ENCODE assay signal across 1 cellular context in the genomic region with DNA sequence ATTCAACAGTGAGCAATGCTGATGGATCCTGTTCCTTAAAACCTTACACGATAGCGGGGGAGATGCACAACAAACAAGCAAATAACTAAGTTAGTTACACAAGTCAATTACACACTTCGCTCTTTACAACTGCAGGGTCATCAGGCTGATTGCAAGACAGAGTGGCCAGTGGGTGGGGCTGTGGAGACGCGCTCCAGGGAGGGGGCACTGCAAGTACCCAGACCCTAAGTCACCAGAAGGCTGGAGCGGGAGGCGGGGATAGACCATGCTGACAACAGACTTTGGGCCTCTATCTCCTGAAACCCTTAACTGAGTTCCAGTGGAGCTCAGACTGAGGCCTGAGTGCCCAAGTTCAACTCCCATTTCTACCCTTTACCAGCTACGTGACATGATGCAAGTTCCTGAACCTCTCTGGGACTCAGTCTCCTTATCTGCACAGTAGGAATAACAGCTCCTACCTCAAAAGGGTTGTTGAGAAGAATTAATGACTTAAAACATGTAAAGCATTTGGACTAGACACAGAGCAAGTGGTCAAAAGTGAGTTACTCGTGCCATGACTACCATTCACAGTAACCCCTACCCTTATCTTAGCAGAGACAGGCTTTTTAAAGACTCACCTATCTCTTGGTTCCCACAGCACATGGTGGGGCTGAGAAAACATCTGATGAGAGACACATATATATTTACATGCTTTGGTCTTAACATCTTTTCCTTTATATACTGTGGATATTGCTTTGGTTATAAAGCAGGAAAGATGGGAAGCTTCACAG.
TF ChIP-seq lines count a peak whose summit lies in the region.

No MANE protein-coding gene starts in this region.

TF ChIP-seq in K562, 482 proteins besides CTCF, POLR2A, EP300 and RAD21 (continued from another document and continues in another):
- TF ChIP-seq, protein P1, sequence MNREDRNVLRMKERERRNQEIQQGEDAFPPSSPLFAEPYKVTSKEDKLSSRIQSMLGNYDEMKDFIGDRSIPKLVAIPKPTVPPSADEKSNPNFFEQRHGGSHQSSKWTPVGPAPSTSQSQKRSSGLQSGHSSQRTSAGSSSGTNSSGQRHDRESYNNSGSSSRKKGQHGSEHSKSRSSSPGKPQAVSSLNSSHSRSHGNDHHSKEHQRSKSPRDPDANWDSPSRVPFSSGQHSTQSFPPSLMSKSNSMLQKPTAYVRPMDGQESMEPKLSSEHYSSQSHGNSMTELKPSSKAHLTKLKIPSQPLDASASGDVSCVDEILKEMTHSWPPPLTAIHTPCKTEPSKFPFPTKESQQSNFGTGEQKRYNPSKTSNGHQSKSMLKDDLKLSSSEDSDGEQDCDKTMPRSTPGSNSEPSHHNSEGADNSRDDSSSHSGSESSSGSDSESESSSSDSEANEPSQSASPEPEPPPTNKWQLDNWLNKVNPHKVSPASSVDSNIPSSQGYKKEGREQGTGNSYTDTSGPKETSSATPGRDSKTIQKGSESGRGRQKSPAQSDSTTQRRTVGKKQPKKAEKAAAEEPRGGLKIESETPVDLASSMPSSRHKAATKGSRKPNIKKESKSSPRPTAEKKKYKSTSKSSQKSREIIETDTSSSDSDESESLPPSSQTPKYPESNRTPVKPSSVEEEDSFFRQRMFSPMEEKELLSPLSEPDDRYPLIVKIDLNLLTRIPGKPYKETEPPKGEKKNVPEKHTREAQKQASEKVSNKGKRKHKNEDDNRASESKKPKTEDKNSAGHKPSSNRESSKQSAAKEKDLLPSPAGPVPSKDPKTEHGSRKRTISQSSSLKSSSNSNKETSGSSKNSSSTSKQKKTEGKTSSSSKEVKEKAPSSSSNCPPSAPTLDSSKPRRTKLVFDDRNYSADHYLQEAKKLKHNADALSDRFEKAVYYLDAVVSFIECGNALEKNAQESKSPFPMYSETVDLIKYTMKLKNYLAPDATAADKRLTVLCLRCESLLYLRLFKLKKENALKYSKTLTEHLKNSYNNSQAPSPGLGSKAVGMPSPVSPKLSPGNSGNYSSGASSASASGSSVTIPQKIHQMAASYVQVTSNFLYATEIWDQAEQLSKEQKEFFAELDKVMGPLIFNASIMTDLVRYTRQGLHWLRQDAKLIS (CRISPR knock-in tag; IDR thresholded peaks at IDR 0.05) = no peak
- TF ChIP-seq MEF2A (IDR thresholded peaks at IDR 0.05; ENCODE audit: control insufficient read depth, low read depth, low read length) = no peak
- no peak for TF ChIP-seq MBD2 (IDR thresholded peaks at IDR 0.05; ENCODE audit: borderline replicate concordance, low read depth)
- TF ChIP-seq ZNF384 (IDR thresholded peaks at IDR 0.05; ENCODE audit: low read depth, low read length) = no peak
- no peak for TF ChIP-seq NFYB (IDR thresholded peaks at IDR 0.05; ENCODE audit: extremely low read depth, insufficient read length)
- no peak for TF ChIP-seq E2F3 (CRISPR knock-in tag; IDR thresholded peaks at IDR 0.05)
- TF ChIP-seq SIN3B (IDR thresholded peaks at IDR 0.05; ENCODE audit: low read depth) = no peak
- TF ChIP-seq, protein P2, sequence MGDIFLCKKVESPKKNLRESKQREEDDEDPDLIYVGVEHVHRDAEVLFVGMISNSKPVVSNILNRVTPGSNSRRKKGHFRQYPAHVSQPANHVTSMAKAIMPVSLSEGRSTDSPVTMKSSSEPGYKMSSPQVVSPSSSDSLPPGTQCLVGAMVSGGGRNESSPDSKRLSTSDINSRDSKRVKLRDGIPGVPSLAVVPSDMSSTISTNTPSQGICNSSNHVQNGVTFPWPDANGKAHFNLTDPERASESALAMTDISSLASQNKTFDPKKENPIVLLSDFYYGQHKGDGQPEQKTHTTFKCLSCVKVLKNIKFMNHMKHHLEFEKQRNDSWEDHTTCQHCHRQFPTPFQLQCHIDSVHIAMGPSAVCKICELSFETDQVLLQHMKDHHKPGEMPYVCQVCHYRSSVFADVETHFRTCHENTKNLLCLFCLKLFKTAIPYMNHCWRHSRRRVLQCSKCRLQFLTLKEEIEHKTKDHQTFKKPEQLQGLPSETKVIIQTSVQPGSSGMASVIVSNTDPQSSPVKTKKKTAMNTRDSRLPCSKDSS (IDR thresholded peaks at IDR 0.05; ENCODE audit: low read depth, partially characterized antibody) = no peak
- TF ChIP-seq, protein P3, sequence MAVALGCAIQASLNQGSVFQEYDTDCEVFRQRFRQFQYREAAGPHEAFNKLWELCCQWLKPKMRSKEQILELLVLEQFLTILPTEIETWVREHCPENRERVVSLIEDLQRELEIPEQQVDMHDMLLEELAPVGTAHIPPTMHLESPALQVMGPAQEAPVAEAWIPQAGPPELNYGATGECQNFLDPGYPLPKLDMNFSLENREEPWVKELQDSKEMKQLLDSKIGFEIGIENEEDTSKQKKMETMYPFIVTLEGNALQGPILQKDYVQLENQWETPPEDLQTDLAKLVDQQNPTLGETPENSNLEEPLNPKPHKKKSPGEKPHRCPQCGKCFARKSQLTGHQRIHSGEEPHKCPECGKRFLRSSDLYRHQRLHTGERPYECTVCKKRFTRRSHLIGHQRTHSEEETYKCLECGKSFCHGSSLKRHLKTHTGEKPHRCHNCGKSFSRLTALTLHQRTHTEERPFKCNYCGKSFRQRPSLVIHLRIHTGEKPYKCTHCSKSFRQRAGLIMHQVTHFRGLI (CRISPR knock-in tag; IDR thresholded peaks at IDR 0.05) = no peak
- no peak for TF ChIP-seq RFX5 (IDR thresholded peaks at IDR 0.05; ENCODE audit: low read depth, low read length)
- TF ChIP-seq, protein P4, sequence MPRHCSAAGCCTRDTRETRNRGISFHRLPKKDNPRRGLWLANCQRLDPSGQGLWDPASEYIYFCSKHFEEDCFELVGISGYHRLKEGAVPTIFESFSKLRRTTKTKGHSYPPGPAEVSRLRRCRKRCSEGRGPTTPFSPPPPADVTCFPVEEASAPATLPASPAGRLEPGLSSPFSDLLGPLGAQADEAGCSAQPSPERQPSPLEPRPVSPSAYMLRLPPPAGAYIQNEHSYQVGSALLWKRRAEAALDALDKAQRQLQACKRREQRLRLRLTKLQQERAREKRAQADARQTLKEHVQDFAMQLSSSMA (CRISPR knock-in tag; IDR thresholded peaks at IDR 0.05) = no peak
- TF ChIP-seq ZBTB12 (CRISPR knock-in tag; IDR thresholded peaks at IDR 0.05) = no peak
- TF ChIP-seq HNRNPLL (IDR thresholded peaks at IDR 0.05; ENCODE audit: low read depth, low read length, poor library complexity, severe bottlenecking) = no peak
- TF ChIP-seq, protein P5, sequence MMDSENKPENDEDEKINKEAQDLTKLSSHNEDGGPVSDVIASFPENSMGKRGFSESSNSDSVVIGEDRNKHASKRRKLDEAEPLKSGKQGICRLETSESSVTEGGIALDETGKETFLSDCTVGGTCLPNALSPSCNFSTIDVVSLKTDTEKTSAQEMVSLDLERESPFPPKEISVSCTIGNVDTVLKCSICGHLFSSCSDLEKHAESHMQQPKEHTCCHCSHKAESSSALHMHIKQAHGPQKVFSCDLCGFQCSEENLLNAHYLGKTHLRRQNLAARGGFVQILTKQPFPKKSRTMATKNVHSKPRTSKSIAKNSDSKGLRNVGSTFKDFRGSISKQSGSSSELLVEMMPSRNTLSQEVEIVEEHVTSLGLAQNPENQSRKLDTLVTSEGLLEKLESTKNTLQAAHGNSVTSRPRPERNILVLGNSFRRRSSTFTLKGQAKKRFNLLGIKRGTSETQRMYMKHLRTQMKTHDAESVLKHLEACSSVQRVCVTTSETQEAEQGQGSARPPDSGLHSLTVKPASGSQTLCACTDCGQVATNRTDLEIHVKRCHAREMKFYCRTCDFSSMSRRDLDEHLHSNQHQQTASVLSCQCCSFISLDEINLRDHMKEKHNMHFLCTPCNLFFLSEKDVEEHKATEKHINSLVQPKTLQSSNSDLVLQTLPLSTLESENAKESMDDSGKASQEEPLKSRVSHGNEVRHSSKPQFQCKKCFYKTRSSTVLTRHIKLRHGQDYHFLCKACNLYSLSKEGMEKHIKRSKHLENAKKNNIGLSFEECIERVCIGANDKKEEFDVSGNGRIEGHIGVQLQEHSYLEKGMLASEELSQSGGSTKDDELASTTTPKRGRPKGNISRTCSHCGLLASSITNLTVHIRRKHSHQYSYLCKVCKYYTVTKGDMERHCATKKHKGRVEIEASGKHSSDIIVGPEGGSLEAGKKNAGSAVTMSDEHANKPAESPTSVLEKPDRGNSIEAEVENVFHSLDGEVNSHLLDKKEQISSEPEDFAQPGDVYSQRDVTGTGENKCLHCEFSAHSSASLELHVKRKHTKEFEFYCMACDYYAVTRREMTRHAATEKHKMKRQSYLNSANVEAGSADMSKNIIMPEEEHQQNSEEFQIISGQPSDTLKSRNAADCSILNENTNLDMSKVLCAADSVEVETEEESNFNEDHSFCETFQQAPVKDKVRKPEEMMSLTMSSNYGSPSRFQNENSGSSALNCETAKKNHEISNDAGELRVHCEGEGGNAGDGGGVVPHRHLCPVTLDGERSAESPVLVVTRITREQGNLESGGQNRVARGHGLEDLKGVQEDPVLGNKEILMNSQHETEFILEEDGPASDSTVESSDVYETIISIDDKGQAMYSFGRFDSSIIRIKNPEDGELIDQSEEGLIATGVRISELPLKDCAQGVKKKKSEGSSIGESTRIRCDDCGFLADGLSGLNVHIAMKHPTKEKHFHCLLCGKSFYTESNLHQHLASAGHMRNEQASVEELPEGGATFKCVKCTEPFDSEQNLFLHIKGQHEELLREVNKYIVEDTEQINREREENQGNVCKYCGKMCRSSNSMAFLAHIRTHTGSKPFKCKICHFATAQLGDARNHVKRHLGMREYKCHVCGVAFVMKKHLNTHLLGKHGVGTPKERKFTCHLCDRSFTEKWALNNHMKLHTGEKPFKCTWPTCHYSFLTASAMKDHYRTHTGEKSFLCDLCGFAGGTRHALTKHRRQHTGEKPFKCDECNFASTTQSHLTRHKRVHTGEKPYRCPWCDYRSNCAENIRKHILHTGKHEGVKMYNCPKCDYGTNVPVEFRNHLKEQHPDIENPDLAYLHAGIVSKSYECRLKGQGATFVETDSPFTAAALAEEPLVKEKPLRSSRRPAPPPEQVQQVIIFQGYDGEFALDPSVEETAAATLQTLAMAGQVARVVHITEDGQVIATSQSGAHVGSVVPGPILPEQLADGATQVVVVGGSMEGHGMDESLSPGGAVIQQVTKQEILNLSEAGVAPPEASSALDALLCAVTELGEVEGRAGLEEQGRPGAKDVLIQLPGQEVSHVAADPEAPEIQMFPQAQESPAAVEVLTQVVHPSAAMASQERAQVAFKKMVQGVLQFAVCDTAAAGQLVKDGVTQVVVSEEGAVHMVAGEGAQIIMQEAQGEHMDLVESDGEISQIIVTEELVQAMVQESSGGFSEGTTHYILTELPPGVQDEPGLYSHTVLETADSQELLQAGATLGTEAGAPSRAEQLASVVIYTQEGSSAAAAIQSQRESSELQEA (IDR thresholded peaks at IDR 0.05; ENCODE audit: low read depth) = no peak
- no peak for TF ChIP-seq HNRNPL (IDR thresholded peaks at IDR 0.05; ENCODE audit: low read depth, low read length)
- TF ChIP-seq PCBP2 (IDR thresholded peaks at IDR 0.05; ENCODE audit: low read depth, low read length, poor library complexity, severe bottlenecking) = no peak
- peak in 1 of 2 experiments; percentile 44; a peak in 1 of 4 replicates for TF ChIP-seq TBL1XR1 (IDR thresholded peaks at IDR 0.05; ENCODE audit: low read length in 2 of 2)
- TF ChIP-seq, protein P6, sequence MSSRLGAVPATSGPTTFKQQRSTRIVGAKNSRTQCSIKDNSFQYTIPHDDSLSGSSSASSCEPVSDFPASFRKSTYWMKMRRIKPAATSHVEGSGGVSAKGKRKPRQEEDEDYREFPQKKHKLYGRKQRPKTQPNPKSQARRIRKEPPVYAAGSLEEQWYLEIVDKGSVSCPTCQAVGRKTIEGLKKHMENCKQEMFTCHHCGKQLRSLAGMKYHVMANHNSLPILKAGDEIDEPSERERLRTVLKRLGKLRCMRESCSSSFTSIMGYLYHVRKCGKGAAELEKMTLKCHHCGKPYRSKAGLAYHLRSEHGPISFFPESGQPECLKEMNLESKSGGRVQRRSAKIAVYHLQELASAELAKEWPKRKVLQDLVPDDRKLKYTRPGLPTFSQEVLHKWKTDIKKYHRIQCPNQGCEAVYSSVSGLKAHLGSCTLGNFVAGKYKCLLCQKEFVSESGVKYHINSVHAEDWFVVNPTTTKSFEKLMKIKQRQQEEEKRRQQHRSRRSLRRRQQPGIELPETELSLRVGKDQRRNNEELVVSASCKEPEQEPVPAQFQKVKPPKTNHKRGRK (tag; IDR thresholded peaks at IDR 0.05) = no peak
- no peak for TF ChIP-seq BRD9 (IDR thresholded peaks at IDR 0.05; ENCODE audit: low read depth, partially characterized antibody)
- TF ChIP-seq, protein P7, sequence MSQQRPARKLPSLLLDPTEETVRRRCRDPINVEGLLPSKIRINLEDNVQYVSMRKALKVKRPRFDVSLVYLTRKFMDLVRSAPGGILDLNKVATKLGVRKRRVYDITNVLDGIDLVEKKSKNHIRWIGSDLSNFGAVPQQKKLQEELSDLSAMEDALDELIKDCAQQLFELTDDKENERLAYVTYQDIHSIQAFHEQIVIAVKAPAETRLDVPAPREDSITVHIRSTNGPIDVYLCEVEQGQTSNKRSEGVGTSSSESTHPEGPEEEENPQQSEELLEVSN (IDR thresholded peaks at IDR 0.05; ENCODE audit: borderline replicate concordance in 1 of 2, extremely low read depth in 1 of 2, insufficient read depth in 1 of 2, insufficient read length in 1 of 2, low read depth in 1 of 2, low read length in 1 of 2, poor library complexity in 1 of 2, severe bottlenecking in 1 of 2) = no peak
- no peak for TF ChIP-seq THRA (IDR thresholded peaks at IDR 0.05)
- no peak for TF ChIP-seq CC2D1A (IDR thresholded peaks at IDR 0.05)
- TF ChIP-seq ZNF224 (CRISPR knock-in tag; IDR thresholded peaks at IDR 0.05) = no peak
- 0 out of 2 replicates have a peak, but pooled peaks have one; percentile 30 for TF ChIP-seq PHB2 (IDR thresholded peaks at IDR 0.05; ENCODE audit: low read depth)
- TF ChIP-seq, protein P8, sequence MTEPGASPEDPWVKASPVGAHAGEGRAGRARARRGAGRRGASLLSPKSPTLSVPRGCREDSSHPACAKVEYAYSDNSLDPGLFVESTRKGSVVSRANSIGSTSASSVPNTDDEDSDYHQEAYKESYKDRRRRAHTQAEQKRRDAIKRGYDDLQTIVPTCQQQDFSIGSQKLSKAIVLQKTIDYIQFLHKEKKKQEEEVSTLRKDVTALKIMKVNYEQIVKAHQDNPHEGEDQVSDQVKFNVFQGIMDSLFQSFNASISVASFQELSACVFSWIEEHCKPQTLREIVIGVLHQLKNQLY (CRISPR knock-in tag; conservative IDR thresholded peaks at IDR 0.05) = no peak
